ENCODE assay signal across 13 cellular contexts in genomic region chr14:64566651-64567122, GRCh38. TPM values are rescaled to one million over a fixed set of nuclear protein-coding genes. Genes with fewer than 3 reads are reported as not detected.
A peak's percentile ranks its signal among the peaks of the same experiment; 100 is the strongest.
DNase-seq lines count a peak whose midpoint lies in the region; ATAC-seq, FAIRE-seq and TF ChIP-seq lines count a peak whose summit lies in the region.
"Had no signal": no experiment of that assay in that cellular context is flagged by ENCODE, and none has a peak within 500 bp of the region (broad histone marks: within the 10 kb centered on the region; RNA-seq: fewer than 3 reads in every experiment).

No MANE protein-coding gene starts in this region.

- peak in 3 of 56 donors; percentile 15 to 16 (median 15) for TF ChIP-seq CTCF in dorsolateral prefrontal cortex (IDR thresholded peaks at IDR 0.05 in 54 of 56, conservative IDR thresholded peaks at IDR 0.05 in 2 of 56; ENCODE audit: low read depth in 1 of 56, partially characterized antibody in 56 of 56)
- no peak for TF ChIP-seq CTCF in suprapubic skin (IDR thresholded peaks at IDR 0.05)

- no peaks in the 10 kb centered on the region for H3K36me3 ChIP-seq in mesodermal cell (ENCODE audit: control insufficient read depth, insufficient read depth, low read length)
- no peaks in the 10 kb centered on the region for H3K36me3 ChIP-seq in suprapubic skin

- H3K27ac ChIP-seq in dorsolateral prefrontal cortex (peak overlapping the region in 57 of 59 donors; percentile 14 to 99 (median 78)), mesodermal cell (ENCODE audit: low read depth, low read length, severe bottlenecking) (peak overlapping the region; percentile 60), suprapubic skin (peak overlapping the region; percentile 29)

- ATAC-seq in HG02678 (IDR thresholded peaks at IDR 0.05; ENCODE audit: unreplicated experiment) (no peak), HG02642 (IDR thresholded peaks at IDR 0.05; ENCODE audit: poor library complexity, unreplicated experiment) (no peak)

- intact Hi-C loops in dorsolateral prefrontal cortex (cut with DNase I): no loop called here

- no peak for TF ChIP-seq POLR2A in suprapubic skin (IDR thresholded peaks at IDR 0.05)

- no peak for DNase-seq in HTR-8/SVneo (ENCODE audit: insufficient read length, low spot score)
- peak in 1 of 10 donors; percentile 49 for DNase-seq in dorsolateral prefrontal cortex
- no peak for DNase-seq in suprapubic skin (ENCODE audit: low spot score in 2 of 2)
- DNase-seq in NCI-H187 treated with DMSO at 0.1 percent for 48 hours (lab: John Stamatoyannopoulos, UW): no peak
- no peak for DNase-seq in MV-4-11 (lab: John Stamatoyannopoulos, UW)
- DNase-seq: activated CD4-positive, alpha-beta T cell treated with anti-CD3 and anti-CD28 coated beads, Interleukin-2, amount 50 U/mL, for 48 hours; effector CD8-positive, alpha-beta T cell; NCI-H187 had no signal

- peak; percentile 97 for FAIRE-seq in HTR-8/SVneo (lab: Jason Lieb, UNC)

- H3K4me3 ChIP-seq in dorsolateral prefrontal cortex (peak overlapping the region in 1 of 59 donors; percentile 12), mesodermal cell (ENCODE audit: extremely low read depth, insufficient read depth, low read length, poor library complexity, severe bottlenecking) (no peak overlapping the region), suprapubic skin (no peak overlapping the region)
- H3K4me3 ChIP-seq: skin epidermis had no signal

- no peak for TF ChIP-seq EP300 in suprapubic skin (IDR thresholded peaks at IDR 0.05)

- H3K4me1 ChIP-seq in mesodermal cell (ENCODE audit: control insufficient read depth, insufficient read depth, low read length, poor library complexity, severe bottlenecking): peaks cover 27% of the 10 kb centered on the region
- peaks cover 40% of the 10 kb centered on the region for H3K4me1 ChIP-seq in suprapubic skin

- WGBS in mesodermal cell (ENCODE audit: insufficient coverage in 2 of 2), 2 experiments: no CpG with 5 or more reads among the region's 5 CpGs
- 45% methylated on average over 5 of the region's 5 CpGs for WGBS in suprapubic skin

- no peaks in the 10 kb centered on the region for H3K27me3 ChIP-seq in dorsolateral prefrontal cortex
- H3K27me3 ChIP-seq in suprapubic skin: no peaks in the 10 kb centered on the region

- H3K9me3 ChIP-seq in mesodermal cell (ENCODE audit: control insufficient read depth, low read length) (no peaks in the 10 kb centered on the region), suprapubic skin (no peaks in the 10 kb centered on the region)

RNA-seq across cellular contexts. Expression of gene PPP1R36, which starts 16.9 kb away (rescaled TPM):
- total RNA-seq in dorsolateral prefrontal cortex: 1 to 10 TPM in 102 of 120 experiments, under 1 TPM in 16, not detected in 2; 0.41 to 5.3 (median 1.7) TPM
- polyA plus RNA-seq in mesodermal cell (2013, experiment 1 of 2): 1.8 TPM
- polyA plus RNA-seq in mesodermal cell (2013, experiment 2 of 2): 1.2 TPM
- 1 to 10 TPM in 2 of 4 donors, under 1 TPM in 1, not detected in 1; 0.72 to 2.7 (median 1.5) TPM for total RNA-seq in suprapubic skin
- total RNA-seq: T-helper 1 cell treated with Interleukin-12 subunit alpha and Interleukin-12 subunit beta and Interleukin-4 antibody, amounts not matched to agents 30 ng/mL and 1 ng/mL, for 36 hours had no signal

RNA-seq across cellular contexts. Expression of gene HSPA2, which starts 26.1 kb away (rescaled TPM):
- total RNA-seq in dorsolateral prefrontal cortex (100 to 1,000 TPM in 86 of 120 experiments, 10 to 100 TPM in 34; 15.2 to 536 (median 124) TPM), suprapubic skin (10 to 100 TPM; 70.8 to 98.0 (median 91.6) TPM)
- polyA plus RNA-seq in mesodermal cell (2013, experiment 1 of 2): 53.5 TPM
- 43.7 TPM for polyA plus RNA-seq in mesodermal cell (2013, experiment 2 of 2)
